ENCODE assay signal across 14 cellular contexts in the genomic region with DNA sequence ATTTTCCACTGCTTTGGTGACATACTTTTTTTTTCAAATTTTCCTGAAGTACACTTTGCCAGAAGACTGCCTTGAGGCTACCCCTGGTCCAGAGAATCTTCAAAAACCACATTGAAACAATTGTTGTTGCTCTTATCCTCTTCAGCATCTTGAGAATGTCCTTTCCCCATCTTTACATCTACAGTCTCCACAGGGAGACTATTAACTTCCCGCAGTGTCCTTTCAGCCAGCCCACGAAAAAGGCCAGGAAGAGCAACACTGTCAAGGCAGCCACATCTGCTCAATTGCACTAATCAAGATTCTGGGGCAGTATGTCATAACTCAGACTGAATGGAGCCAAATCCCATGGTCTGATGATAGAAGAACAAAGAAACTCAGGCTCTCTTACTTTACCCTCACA.
DNase-seq lines count a peak whose midpoint lies in the region; ATAC-seq and TF ChIP-seq lines count a peak whose summit lies in the region.
"Had no signal": no experiment of that assay in that cellular context is flagged by ENCODE, and none has a peak within 500 bp of the region (broad histone marks: within the 10 kb centered on the region; RNA-seq: fewer than 3 reads in every experiment).

No MANE protein-coding gene starts in this region.

- H3K14ac ChIP-seq in mesenchymal stem cell (ENCODE audit: low read length in 2 of 2), result no peak overlapping the region

- DNase-seq in left ventricle myocardium superior (no peak), heart right ventricle (no peak), mesenchymal stem cell (no peak), dorsolateral prefrontal cortex (no peak), NCI-H2029 treated with DMSO at 0.1 percent for 48 hours (lab: John Stamatoyannopoulos, UW) (no peak), left colon (no peak)
- DNase-seq: Caco-2, GOT3, NCI-H1436 treated with DMSO at 0.1 percent for 48 hours, NCI-H2107, NCI-H510A had no signal

- H2BK12ac ChIP-seq in mesenchymal stem cell (ENCODE audit: low read length in 2 of 2), result no peak overlapping the region

- intact Hi-C loops in left ventricle myocardium superior (cut with micrococcal nuclease) (no loop called here), heart right ventricle (cut with DNase I) (no loop called here), dorsolateral prefrontal cortex (cut with DNase I) (no loop called here), left colon (cut with DNase I, micrococcal nuclease) (no loop called here)

- H4K91ac ChIP-seq in mesenchymal stem cell (ENCODE audit: low read length), result no peak overlapping the region

- no peaks in the 10 kb centered on the region for H3K79me1 ChIP-seq in mesenchymal stem cell (replicated peaks; ENCODE audit: low read length, poor library complexity, severe bottlenecking)

- WGBS in heart right ventricle, 2 donors, result 18 to 35% methylated on average over 2 of the region's 2 CpGs
- WGBS in mesenchymal stem cell, result 41% methylated on average over 2 of the region's 2 CpGs

- no peaks in the 10 kb centered on the region for H3K27me3 ChIP-seq in heart right ventricle
- H3K27me3 ChIP-seq in mesenchymal stem cell (ENCODE audit: control insufficient read depth in 1 of 2, insufficient read depth in 1 of 2, low read length in 2 of 2), result no peaks in the 10 kb centered on the region
- H3K27me3 ChIP-seq in dorsolateral prefrontal cortex, result no peaks in the 10 kb centered on the region

- no peak overlapping the region for H2BK15ac ChIP-seq in mesenchymal stem cell (ENCODE audit: low read depth, poor library complexity, severe bottlenecking)

- H3K18ac ChIP-seq in mesenchymal stem cell (ENCODE audit: low read depth in 1 of 2, low read length in 2 of 2), result no peak overlapping the region

- no peak overlapping the region for H3K4me2 ChIP-seq in mesenchymal stem cell (ENCODE audit: low read length, poor library complexity, severe bottlenecking)

- H2BK5ac ChIP-seq in mesenchymal stem cell (ENCODE audit: low read depth, low read length, poor library complexity, severe bottlenecking), result no peak overlapping the region

- H2BK120ac ChIP-seq in mesenchymal stem cell (ENCODE audit: low read depth, low read length), result no peak overlapping the region

- peak overlapping the region; percentile 1 for H2AK5ac ChIP-seq in mesenchymal stem cell (ENCODE audit: low read length, severe bottlenecking)

- H3K4ac ChIP-seq in mesenchymal stem cell (ENCODE audit: low read depth in 1 of 2, low read length in 2 of 2), result no peak overlapping the region

- H3K4me3 ChIP-seq in heart right ventricle, result no peak overlapping the region
- no peak overlapping the region for H3K4me3 ChIP-seq in mesenchymal stem cell (ENCODE audit: insufficient read depth in 1 of 2, low read depth in 1 of 2, low read length in 2 of 2)
- no peak overlapping the region for H3K4me3 ChIP-seq in dorsolateral prefrontal cortex

- no peak overlapping the region for H3K9ac ChIP-seq in mesenchymal stem cell (ENCODE audit: low read length)

- no peaks in the 10 kb centered on the region for H3K9me3 ChIP-seq in heart right ventricle
- H3K9me3 ChIP-seq in mesenchymal stem cell (ENCODE audit: control insufficient read depth, low read length), result no peaks in the 10 kb centered on the region
- H3K9me3 ChIP-seq: Caco-2 had no signal

- H2AFZ ChIP-seq in mesenchymal stem cell (ENCODE audit: low read depth, low read length), result no peak overlapping the region

- TF ChIP-seq CTCF in heart right ventricle (IDR thresholded peaks at IDR 0.05), result no peak
- no peak for TF ChIP-seq CTCF in dorsolateral prefrontal cortex (IDR thresholded peaks at IDR 0.05 in 54 of 56, conservative IDR thresholded peaks at IDR 0.05 in 2 of 56; ENCODE audit: low read depth in 1 of 56, partially characterized antibody in 56 of 56)

- ATAC-seq in left ventricle myocardium superior, result peak; percentile 14
- ATAC-seq in heart right ventricle, result no peak
- no peak for ATAC-seq in SK-N-SH treated with all-trans-retinoic acid at 6 μM for 48 hours
- no peak for ATAC-seq in HG03108 (IDR thresholded peaks at IDR 0.05; ENCODE audit: unreplicated experiment)
- ATAC-seq in left colon, result no peak

- H3K36me3 ChIP-seq in heart right ventricle (no peaks in the 10 kb centered on the region), mesenchymal stem cell (ENCODE audit: control insufficient read depth in 1 of 2, insufficient read depth in 2 of 2, low read depth in 1 of 2, low read length in 2 of 2) (no peaks in the 10 kb centered on the region)

- H4K8ac ChIP-seq in mesenchymal stem cell (ENCODE audit: low read length), result no peak overlapping the region

- H3K23ac ChIP-seq in mesenchymal stem cell (ENCODE audit: low read length in 2 of 2), result no peak overlapping the region

- no peak overlapping the region for H3K27ac ChIP-seq in heart right ventricle
- H3K27ac ChIP-seq in mesenchymal stem cell (ENCODE audit: low read length, poor library complexity, severe bottlenecking), result no peak overlapping the region
- H3K27ac ChIP-seq in dorsolateral prefrontal cortex, result no peak overlapping the region
- H3K27ac ChIP-seq: HL-60 had no signal

- no peaks in the 10 kb centered on the region for H3K4me1 ChIP-seq in heart right ventricle
- H3K4me1 ChIP-seq in mesenchymal stem cell (ENCODE audit: control insufficient read depth, insufficient read depth, low read depth, low read length), result peaks cover 2% of the 10 kb centered on the region

TF ChIP-seq in SK-N-SH treated with all-trans-retinoic acid at 6 μM for 48 hours, 23 proteins besides CTCF, POLR2A, EP300 and RAD21:
- TF ChIP-seq TCF4 (CRISPR knock-in tag; IDR thresholded peaks at IDR 0.05; ENCODE audit: borderline replicate concordance) (no peak), CSDC2 (CRISPR knock-in tag; IDR thresholded peaks at IDR 0.05) (no peak), ZNF565 (CRISPR knock-in tag; conservative IDR thresholded peaks at IDR 0.05; ENCODE audit: low read depth) (no peak)
- TF ChIP-seq, protein P1, sequence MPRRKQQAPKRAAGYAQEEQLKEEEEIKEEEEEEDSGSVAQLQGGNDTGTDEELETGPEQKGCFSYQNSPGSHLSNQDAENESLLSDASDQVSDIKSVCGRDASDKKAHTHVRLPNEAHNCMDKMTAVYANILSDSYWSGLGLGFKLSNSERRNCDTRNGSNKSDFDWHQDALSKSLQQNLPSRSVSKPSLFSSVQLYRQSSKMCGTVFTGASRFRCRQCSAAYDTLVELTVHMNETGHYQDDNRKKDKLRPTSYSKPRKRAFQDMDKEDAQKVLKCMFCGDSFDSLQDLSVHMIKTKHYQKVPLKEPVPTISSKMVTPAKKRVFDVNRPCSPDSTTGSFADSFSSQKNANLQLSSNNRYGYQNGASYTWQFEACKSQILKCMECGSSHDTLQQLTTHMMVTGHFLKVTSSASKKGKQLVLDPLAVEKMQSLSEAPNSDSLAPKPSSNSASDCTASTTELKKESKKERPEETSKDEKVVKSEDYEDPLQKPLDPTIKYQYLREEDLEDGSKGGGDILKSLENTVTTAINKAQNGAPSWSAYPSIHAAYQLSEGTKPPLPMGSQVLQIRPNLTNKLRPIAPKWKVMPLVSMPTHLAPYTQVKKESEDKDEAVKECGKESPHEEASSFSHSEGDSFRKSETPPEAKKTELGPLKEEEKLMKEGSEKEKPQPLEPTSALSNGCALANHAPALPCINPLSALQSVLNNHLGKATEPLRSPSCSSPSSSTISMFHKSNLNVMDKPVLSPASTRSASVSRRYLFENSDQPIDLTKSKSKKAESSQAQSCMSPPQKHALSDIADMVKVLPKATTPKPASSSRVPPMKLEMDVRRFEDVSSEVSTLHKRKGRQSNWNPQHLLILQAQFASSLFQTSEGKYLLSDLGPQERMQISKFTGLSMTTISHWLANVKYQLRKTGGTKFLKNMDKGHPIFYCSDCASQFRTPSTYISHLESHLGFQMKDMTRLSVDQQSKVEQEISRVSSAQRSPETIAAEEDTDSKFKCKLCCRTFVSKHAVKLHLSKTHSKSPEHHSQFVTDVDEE (CRISPR knock-in tag; IDR thresholded peaks at IDR 0.05), result peak; percentile 14; the same call in 1 of the 2 replicates
